In the genomic region with DNA sequence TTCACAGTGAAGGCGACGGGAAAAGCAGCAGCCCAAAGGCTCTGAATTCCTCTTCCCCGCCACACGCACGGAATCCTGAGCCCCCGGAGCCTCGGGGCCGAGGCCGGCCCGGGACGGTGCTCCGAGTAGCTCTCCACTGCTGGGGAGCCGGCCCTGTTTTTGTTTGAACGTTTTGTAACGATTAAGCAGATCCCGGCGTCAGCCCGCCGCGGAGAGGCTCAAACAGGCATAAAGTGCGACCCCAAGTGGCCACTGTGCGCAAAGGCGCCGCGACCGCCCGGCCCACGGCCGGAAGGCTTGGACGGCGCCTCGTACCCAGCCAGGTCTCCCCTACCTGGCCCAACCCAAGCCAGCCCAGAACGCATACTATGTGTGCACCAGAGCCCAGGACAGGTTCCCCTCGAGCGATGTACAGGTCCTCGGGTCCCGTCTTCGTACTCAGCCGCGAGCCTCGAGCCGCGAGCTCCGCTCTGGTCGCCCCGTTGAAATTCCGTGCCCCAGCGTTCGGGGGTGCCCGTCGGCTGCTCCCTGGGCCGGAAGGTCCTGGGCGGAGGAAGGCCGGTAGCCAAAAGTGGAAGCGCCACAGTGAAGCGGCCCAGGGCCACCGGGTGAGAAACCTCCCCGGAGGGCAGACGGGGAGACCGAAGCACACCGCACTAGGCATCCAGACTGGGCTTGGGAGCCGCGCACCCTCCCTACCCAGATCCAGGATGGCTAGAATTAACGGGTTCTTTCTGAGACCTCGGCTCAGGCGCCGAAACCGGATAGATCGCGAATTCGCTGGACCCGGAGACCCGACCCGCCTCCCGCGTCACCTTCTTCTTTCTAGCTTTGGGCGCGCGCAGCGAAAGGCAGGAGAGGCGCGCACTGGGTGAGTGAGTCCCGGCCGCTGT, we compare ENCODE assay signal across 1 cellular context.
TF ChIP-seq lines count a peak whose summit lies in the region.

No MANE protein-coding gene starts in this region.

TF ChIP-seq in HepG2, 621 proteins besides CTCF, POLR2A, EP300 and RAD21 (continued from another document and continues in another):
- TF ChIP-seq, protein P1, sequence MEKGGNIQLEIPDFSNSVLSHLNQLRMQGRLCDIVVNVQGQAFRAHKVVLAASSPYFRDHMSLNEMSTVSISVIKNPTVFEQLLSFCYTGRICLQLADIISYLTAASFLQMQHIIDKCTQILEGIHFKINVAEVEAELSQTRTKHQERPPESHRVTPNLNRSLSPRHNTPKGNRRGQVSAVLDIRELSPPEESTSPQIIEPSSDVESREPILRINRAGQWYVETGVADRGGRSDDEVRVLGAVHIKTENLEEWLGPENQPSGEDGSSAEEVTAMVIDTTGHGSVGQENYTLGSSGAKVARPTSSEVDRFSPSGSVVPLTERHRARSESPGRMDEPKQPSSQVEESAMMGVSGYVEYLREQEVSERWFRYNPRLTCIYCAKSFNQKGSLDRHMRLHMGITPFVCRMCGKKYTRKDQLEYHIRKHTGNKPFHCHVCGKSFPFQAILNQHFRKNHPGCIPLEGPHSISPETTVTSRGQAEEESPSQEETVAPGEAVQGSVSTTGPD (CRISPR knock-in tag; IDR thresholded peaks at IDR 0.05): no peak
- TF ChIP-seq ZNF180 (CRISPR knock-in tag; IDR thresholded peaks at IDR 0.05; ENCODE audit: borderline replicate concordance, low read depth) (no peak), ZSCAN25 (CRISPR knock-in tag; IDR thresholded peaks at IDR 0.05) (no peak), SALL2 (CRISPR knock-in tag; IDR thresholded peaks at IDR 0.05) (no peak; the same call in 1 of the 2 replicates), ZNF672 (CRISPR knock-in tag; IDR thresholded peaks at IDR 0.05) (no peak), HNRNPUL1 (IDR thresholded peaks at IDR 0.05; ENCODE audit: low read depth, low read length) (no peak), MED1 (CRISPR knock-in tag; IDR thresholded peaks at IDR 0.05) (no peak), EHMT2 (IDR thresholded peaks at IDR 0.05; ENCODE audit: borderline replicate concordance, low read depth, low read length) (no peak), ISL2 (CRISPR knock-in tag; IDR thresholded peaks at IDR 0.05) (peak; percentile 59; the same call in 1 of the 2 replicates), RAD51 (IDR thresholded peaks at IDR 0.05; ENCODE audit: borderline replicate concordance) (no peak), CC2D1A (CRISPR knock-in tag; IDR thresholded peaks at IDR 0.05) (no peak), ZNF598 (CRISPR knock-in tag; IDR thresholded peaks at IDR 0.05; ENCODE audit: borderline replicate concordance) (peak; percentile 94), REPIN1 (CRISPR knock-in tag; IDR thresholded peaks at IDR 0.05; ENCODE audit: borderline replicate concordance, low read depth) (peak; percentile 78; the same call in 1 of the 2 replicates), ZBTB7B (CRISPR knock-in tag; IDR thresholded peaks at IDR 0.05) (no peak), ZNF235 (CRISPR knock-in tag; IDR thresholded peaks at IDR 0.05; ENCODE audit: borderline replicate concordance) (no peak), KLF16 (CRISPR knock-in tag; IDR thresholded peaks at IDR 0.05) (peak in 1 of 2 experiments; percentile 51; a peak in 1 of 4 replicates), TAF15 (IDR thresholded peaks at IDR 0.05; ENCODE audit: low read depth, low read length, poor library complexity, severe bottlenecking) (no peak), HNF4A (CRISPR knock-in tag; IDR thresholded peaks at IDR 0.05) (0 out of 2 replicates have a peak, but pooled peaks have one; percentile 8), NR2F6 (IDR thresholded peaks at IDR 0.05) (no peak), NR2F6 (CRISPR knock-in tag; IDR thresholded peaks at IDR 0.05) (no peak), ZNF343 (CRISPR knock-in tag; IDR thresholded peaks at IDR 0.05) (no peak), KMT2A (CRISPR knock-in tag; IDR thresholded peaks at IDR 0.05) (no peak; the same call in 1 of the 2 replicates), CEBPB (IDR thresholded peaks at IDR 0.05; ENCODE audit: borderline replicate concordance, low read depth, low read length) (no peak), GATA4 (IDR thresholded peaks at IDR 0.05; ENCODE audit: borderline replicate concordance, low read depth) (no peak), GTF2F1 (IDR thresholded peaks at IDR 0.05; ENCODE audit: low read length) (no peak), HOXD1 (CRISPR knock-in tag; IDR thresholded peaks at IDR 0.05) (no peak), TBX3 (IDR thresholded peaks at IDR 0.05; ENCODE audit: borderline replicate concordance) (no peak), SP2 (CRISPR knock-in tag; IDR thresholded peaks at IDR 0.05) (no peak), ZNF101 (CRISPR knock-in tag; IDR thresholded peaks at IDR 0.05; ENCODE audit: borderline replicate concordance, low read depth) (no peak), ZNF790 (CRISPR knock-in tag; IDR thresholded peaks at IDR 0.05; ENCODE audit: borderline replicate concordance) (no peak), PHF21A (CRISPR knock-in tag; IDR thresholded peaks at IDR 0.05) (peak; percentile 88), REXO4 (CRISPR knock-in tag; IDR thresholded peaks at IDR 0.05; ENCODE audit: borderline replicate concordance) (no peak), ZFYVE20 (CRISPR knock-in tag; IDR thresholded peaks at IDR 0.05; ENCODE audit: borderline replicate concordance, low read depth) (0 out of 2 replicates have a peak, but pooled peaks have one; percentile 33), ZNF556 (CRISPR knock-in tag; IDR thresholded peaks at IDR 0.05; ENCODE audit: borderline replicate concordance) (peak; percentile 15; the same call in 1 of the 2 replicates), ZNF10 (CRISPR knock-in tag; IDR thresholded peaks at IDR 0.05; ENCODE audit: borderline replicate concordance, low read depth) (no peak), RCOR2 (CRISPR knock-in tag; IDR thresholded peaks at IDR 0.05) (no peak), ZNF776 (CRISPR knock-in tag; IDR thresholded peaks at IDR 0.05) (no peak; the same call in 1 of the 2 replicates)
- TF ChIP-seq, protein P2, sequence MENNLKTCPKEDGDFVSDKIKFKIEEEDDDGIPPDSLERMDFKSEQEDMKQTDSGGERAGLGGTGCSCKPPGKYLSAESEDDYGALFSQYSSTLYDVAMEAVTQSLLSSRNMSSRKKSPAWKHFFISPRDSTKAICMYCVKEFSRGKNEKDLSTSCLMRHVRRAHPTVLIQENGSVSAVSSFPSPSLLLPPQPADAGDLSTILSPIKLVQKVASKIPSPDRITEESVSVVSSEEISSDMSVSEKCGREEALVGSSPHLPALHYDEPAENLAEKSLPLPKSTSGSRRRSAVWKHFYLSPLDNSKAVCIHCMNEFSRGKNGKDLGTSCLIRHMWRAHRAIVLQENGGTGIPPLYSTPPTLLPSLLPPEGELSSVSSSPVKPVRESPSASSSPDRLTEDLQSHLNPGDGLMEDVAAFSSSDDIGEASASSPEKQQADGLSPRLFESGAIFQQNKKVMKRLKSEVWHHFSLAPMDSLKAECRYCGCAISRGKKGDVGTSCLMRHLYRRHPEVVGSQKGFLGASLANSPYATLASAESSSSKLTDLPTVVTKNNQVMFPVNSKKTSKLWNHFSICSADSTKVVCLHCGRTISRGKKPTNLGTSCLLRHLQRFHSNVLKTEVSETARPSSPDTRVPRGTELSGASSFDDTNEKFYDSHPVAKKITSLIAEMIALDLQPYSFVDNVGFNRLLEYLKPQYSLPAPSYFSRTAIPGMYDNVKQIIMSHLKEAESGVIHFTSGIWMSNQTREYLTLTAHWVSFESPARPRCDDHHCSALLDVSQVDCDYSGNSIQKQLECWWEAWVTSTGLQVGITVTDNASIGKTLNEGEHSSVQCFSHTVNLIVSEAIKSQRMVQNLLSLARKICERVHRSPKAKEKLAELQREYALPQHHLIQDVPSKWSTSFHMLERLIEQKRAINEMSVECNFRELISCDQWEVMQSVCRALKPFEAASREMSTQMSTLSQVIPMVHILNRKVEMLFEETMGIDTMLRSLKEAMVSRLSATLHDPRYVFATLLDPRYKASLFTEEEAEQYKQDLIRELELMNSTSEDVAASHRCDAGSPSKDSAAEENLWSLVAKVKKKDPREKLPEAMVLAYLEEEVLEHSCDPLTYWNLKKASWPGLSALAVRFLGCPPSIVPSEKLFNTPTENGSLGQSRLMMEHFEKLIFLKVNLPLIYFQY (CRISPR knock-in tag; IDR thresholded peaks at IDR 0.05; ENCODE audit: borderline replicate concordance): peak; percentile 50; the same call in 1 of the 2 replicates
- TF ChIP-seq, protein P3, sequence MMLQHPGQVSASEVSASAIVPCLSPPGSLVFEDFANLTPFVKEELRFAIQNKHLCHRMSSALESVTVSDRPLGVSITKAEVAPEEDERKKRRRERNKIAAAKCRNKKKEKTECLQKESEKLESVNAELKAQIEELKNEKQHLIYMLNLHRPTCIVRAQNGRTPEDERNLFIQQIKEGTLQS (CRISPR knock-in tag; IDR thresholded peaks at IDR 0.05): no peak
- TF ChIP-seq, protein P4, sequence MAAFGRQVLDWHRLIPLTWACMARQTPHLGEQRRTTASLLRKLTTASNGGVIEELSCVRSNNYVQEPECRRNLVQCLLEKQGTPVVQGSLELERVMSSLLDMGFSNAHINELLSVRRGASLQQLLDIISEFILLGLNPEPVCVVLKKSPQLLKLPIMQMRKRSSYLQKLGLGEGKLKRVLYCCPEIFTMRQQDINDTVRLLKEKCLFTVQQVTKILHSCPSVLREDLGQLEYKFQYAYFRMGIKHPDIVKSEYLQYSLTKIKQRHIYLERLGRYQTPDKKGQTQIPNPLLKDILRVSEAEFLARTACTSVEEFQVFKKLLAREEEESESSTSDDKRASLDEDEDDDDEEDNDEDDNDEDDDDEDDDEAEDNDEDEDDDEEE (CRISPR knock-in tag; IDR thresholded peaks at IDR 0.05): no peak
- TF ChIP-seq, protein P5, sequence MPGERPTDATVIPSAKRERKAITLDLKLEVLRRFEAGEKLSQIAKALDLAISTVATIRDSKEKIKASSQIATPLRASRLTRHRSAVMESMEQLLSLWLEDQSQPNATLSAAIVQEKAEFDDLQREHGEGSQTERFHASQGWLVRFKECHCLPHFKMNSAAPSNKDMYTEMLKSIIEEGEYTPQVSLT (CRISPR knock-in tag; IDR thresholded peaks at IDR 0.05; ENCODE audit: borderline replicate concordance, low read depth): 0 out of 2 replicates have a peak, but pooled peaks have one; percentile 19
- TF ChIP-seq, protein P6, sequence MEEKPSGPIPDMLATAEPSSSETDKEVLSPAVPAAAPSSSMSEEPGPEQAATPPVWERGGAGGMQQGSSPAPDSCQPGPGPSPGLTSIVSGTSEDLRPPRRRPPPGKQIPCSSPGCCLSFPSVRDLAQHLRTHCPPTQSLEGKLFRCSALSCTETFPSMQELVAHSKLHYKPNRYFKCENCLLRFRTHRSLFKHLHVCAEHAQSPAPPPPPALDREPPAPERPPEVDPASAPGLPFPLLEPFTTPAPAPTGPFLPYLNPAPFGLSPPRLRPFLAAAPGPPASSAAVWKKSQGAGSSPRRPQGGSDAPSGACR (CRISPR knock-in tag; IDR thresholded peaks at IDR 0.05): 0 out of 2 replicates have a peak, but pooled peaks have one; percentile 68
- TF ChIP-seq, protein P7, sequence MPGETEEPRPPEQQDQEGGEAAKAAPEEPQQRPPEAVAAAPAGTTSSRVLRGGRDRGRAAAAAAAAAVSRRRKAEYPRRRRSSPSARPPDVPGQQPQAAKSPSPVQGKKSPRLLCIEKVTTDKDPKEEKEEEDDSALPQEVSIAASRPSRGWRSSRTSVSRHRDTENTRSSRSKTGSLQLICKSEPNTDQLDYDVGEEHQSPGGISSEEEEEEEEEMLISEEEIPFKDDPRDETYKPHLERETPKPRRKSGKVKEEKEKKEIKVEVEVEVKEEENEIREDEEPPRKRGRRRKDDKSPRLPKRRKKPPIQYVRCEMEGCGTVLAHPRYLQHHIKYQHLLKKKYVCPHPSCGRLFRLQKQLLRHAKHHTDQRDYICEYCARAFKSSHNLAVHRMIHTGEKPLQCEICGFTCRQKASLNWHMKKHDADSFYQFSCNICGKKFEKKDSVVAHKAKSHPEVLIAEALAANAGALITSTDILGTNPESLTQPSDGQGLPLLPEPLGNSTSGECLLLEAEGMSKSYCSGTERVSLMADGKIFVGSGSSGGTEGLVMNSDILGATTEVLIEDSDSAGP (CRISPR knock-in tag; IDR thresholded peaks at IDR 0.05; ENCODE audit: borderline replicate concordance): peak; percentile 80; the same call in 1 of the 2 replicates
- TF ChIP-seq, protein P8, sequence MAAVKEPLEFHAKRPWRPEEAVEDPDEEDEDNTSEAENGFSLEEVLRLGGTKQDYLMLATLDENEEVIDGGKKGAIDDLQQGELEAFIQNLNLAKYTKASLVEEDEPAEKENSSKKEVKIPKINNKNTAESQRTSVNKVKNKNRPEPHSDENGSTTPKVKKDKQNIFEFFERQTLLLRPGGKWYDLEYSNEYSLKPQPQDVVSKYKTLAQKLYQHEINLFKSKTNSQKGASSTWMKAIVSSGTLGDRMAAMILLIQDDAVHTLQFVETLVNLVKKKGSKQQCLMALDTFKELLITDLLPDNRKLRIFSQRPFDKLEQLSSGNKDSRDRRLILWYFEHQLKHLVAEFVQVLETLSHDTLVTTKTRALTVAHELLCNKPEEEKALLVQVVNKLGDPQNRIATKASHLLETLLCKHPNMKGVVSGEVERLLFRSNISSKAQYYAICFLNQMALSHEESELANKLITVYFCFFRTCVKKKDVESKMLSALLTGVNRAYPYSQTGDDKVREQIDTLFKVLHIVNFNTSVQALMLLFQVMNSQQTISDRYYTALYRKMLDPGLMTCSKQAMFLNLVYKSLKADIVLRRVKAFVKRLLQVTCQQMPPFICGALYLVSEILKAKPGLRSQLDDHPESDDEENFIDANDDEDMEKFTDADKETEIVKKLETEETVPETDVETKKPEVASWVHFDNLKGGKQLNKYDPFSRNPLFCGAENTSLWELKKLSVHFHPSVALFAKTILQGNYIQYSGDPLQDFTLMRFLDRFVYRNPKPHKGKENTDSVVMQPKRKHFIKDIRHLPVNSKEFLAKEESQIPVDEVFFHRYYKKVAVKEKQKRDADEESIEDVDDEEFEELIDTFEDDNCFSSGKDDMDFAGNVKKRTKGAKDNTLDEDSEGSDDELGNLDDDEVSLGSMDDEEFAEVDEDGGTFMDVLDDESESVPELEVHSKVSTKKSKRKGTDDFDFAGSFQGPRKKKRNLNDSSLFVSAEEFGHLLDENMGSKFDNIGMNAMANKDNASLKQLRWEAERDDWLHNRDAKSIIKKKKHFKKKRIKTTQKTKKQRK (IDR thresholded peaks at IDR 0.05; ENCODE audit: low read length): no peak
- TF ChIP-seq, protein P9, sequence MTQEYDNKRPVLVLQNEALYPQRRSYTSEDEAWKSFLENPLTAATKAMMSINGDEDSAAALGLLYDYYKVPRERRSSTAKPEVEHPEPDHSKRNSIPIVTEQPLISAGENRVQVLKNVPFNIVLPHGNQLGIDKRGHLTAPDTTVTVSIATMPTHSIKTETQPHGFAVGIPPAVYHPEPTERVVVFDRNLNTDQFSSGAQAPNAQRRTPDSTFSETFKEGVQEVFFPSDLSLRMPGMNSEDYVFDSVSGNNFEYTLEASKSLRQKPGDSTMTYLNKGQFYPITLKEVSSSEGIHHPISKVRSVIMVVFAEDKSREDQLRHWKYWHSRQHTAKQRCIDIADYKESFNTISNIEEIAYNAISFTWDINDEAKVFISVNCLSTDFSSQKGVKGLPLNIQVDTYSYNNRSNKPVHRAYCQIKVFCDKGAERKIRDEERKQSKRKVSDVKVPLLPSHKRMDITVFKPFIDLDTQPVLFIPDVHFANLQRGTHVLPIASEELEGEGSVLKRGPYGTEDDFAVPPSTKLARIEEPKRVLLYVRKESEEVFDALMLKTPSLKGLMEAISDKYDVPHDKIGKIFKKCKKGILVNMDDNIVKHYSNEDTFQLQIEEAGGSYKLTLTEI (CRISPR knock-in tag; conservative IDR thresholded peaks at IDR 0.05): no peak
- TF ChIP-seq, protein P10, sequence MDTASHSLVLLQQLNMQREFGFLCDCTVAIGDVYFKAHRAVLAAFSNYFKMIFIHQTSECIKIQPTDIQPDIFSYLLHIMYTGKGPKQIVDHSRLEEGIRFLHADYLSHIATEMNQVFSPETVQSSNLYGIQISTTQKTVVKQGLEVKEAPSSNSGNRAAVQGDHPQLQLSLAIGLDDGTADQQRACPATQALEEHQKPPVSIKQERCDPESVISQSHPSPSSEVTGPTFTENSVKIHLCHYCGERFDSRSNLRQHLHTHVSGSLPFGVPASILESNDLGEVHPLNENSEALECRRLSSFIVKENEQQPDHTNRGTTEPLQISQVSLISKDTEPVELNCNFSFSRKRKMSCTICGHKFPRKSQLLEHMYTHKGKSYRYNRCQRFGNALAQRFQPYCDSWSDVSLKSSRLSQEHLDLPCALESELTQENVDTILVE (CRISPR knock-in tag; IDR thresholded peaks at IDR 0.05): peak; percentile 51; the same call in 1 of the 2 replicates
